16 cellular contexts compared by ENCODE assay signal in genomic region chr10:23100331-23101030, GRCh38. TPM values are rescaled to one million over a fixed set of nuclear protein-coding genes. Genes with fewer than 3 reads are reported as not detected.
A peak's percentile ranks its signal among the peaks of the same experiment; 100 is the strongest.
DNase-seq lines count a peak whose midpoint lies in the region; ATAC-seq and TF ChIP-seq lines count a peak whose summit lies in the region.
"Had no signal": no experiment of that assay in that cellular context is flagged by ENCODE, and none has a peak within 500 bp of the region (broad histone marks: within the 10 kb centered on the region; RNA-seq: fewer than 3 reads in every experiment).

No MANE protein-coding gene starts in this region.

- H3K27me3 ChIP-seq in A673 (replicated peaks; ENCODE audit: insufficient read depth, low read depth, low read length, poor library complexity) (no peaks in the 10 kb centered on the region), WERI-Rb-1 (ENCODE audit: insufficient read depth, low read depth, severe bottlenecking) (no peaks in the 10 kb centered on the region)
- H3K27me3 ChIP-seq in BLaER1 treated with 17β-estradiol and CSF1 and Interleukin-3, amounts not matched to agents 10 nM and 100 nM, result no peaks in the 10 kb centered on the region
- H3K27me3 ChIP-seq: adrenal gland had no signal

- H3K4me1 ChIP-seq in A673 (ENCODE audit: insufficient read depth, low read length, poor library complexity, severe bottlenecking), result peaks cover 12% of the 10 kb centered on the region
- H3K4me1 ChIP-seq in BLaER1 treated with 17β-estradiol and CSF1 and Interleukin-3, amounts not matched to agents 10 nM and 100 nM, result peaks cover 26 to 40% (median 28%) of the 10 kb centered on the region in 10 experiments

- ATAC-seq in left colon, result peak; percentile 9
- no peak for ATAC-seq in GM21737 (IDR thresholded peaks at IDR 0.05; ENCODE audit: unreplicated experiment)
- ATAC-seq: HCT116, sciatic nerve had no signal

- no peak for TF ChIP-seq CTCF in A673 (conservative IDR thresholded peaks at IDR 0.05; ENCODE audit: low read depth, low read length)
- TF ChIP-seq CTCF in VCaP (conservative IDR thresholded peaks at IDR 0.05), result no peak
- no peak for TF ChIP-seq CTCF in WERI-Rb-1 (IDR thresholded peaks at IDR 0.05; ENCODE audit: low read depth, low read length)

- no peaks in the 10 kb centered on the region for H4K20me1 ChIP-seq in BLaER1 treated with 17β-estradiol and CSF1 and Interleukin-3, amounts not matched to agents 10 nM and 100 nM

- DNase-seq in A673 (ENCODE audit: low spot score) (peak; percentile 58), left colon (no peak), DMS79 (lab: John Stamatoyannopoulos, UW) (no peak), WERI-Rb-1 (no peak)
- DNase-seq: adrenal gland; central memory CD4-positive, alpha-beta T cell; NCI-H1417 treated with DMSO at 0.1 percent for 48 hours; NCI-H226; SHP77 had no signal

- H3K36me3 ChIP-seq in A673 (ENCODE audit: insufficient read depth, low read length, poor library complexity, severe bottlenecking) (peaks cover 9% of the 10 kb centered on the region), WERI-Rb-1 (no peaks in the 10 kb centered on the region)
- H3K36me3 ChIP-seq in BLaER1 treated with 17β-estradiol and CSF1 and Interleukin-3, amounts not matched to agents 10 nM and 100 nM, result peaks cover 19 to 48% (median 24%) of the 10 kb centered on the region in 11 experiments

- H3K27ac ChIP-seq in A673 (ENCODE audit: low read depth, low read length, poor library complexity, severe bottlenecking) (peak overlapping the region; percentile 52), VCaP (peak overlapping the region; percentile 64), WERI-Rb-1 (no peak overlapping the region)
- peak overlapping the region in 2 of 11 experiments; percentile 20 to 29; a peak in 3 of 22 replicates for H3K27ac ChIP-seq in BLaER1 treated with 17β-estradiol and CSF1 and Interleukin-3, amounts not matched to agents 10 nM and 100 nM
- H3K27ac ChIP-seq: adrenal gland, C4-2B, KMS-11 had no signal

- H3K4me2 ChIP-seq in BLaER1 treated with 17β-estradiol and CSF1 and Interleukin-3, amounts not matched to agents 10 nM and 100 nM, result peak overlapping the region; percentile 15 to 60 (median 36); a peak in 16 of 22 replicates
- H3K4me2 ChIP-seq: KMS-11 had no signal

- H3K9ac ChIP-seq in BLaER1 treated with 17β-estradiol and CSF1 and Interleukin-3, amounts not matched to agents 10 nM and 100 nM, result peak overlapping the region in 1 of 11 experiments; percentile 5; a peak in 2 of 22 replicates
- H3K9ac ChIP-seq: KMS-11 had no signal

- POLR2A ChIA-PET in A673 (lab: Charles Lee; ENCODE audit: low non-redundant PET), result no interaction called here

- no TSS peak for BruUV-seq in A673 (replicated peaks; lab: Mats Ljungman, UMichigan)

- H3K9me3 ChIP-seq in A673 (ENCODE audit: low read depth, low read length, poor library complexity, severe bottlenecking), result peaks cover 20% of the 10 kb centered on the region
- peaks cover 12 to 46% (median 24%) of the 10 kb centered on the region in 11 experiments; a peak in 21 of 22 replicates for H3K9me3 ChIP-seq in BLaER1 treated with 17β-estradiol and CSF1 and Interleukin-3, amounts not matched to agents 10 nM and 100 nM (replicated peaks in 1 of 11)
- no peaks in the 10 kb centered on the region for H3K9me3 ChIP-seq in WERI-Rb-1 (ENCODE audit: severe bottlenecking)
- H3K9me3 ChIP-seq: adrenal gland had no signal

- intact Hi-C loops in A673 (cut with micrococcal nuclease; ENCODE audit: unreplicated experiment), result no loop called here
- intact Hi-C loops in left colon (cut with DNase I, micrococcal nuclease), result no loop called here

- CTCF ChIA-PET in A673 (lab: Charles Lee), result no interaction called here

- no peak overlapping the region for H3K4me3 ChIP-seq in A673 (ENCODE audit: low read depth, low read length, poor library complexity, severe bottlenecking)
- H3K4me3 ChIP-seq in BLaER1 treated with 17β-estradiol and CSF1 and Interleukin-3, amounts not matched to agents 10 nM and 100 nM, result no peak overlapping the region
- no peak overlapping the region for H3K4me3 ChIP-seq in WERI-Rb-1 (ENCODE audit: low read depth, low read length)
- H3K4me3 ChIP-seq: adrenal gland had no signal

RNA-seq across cellular contexts. Expression of gene MSRB2, which starts 5.1 kb away (rescaled TPM):
- total RNA-seq in A673 (2021) (6.4 and 9.1 TPM in 2 replicates), left colon (10 to 100 TPM; 39.9 to 43.7 TPM)
